ENCODE assay signal across 8 cellular contexts in genomic region chr17:3911271-3912053, GRCh38.
A peak's percentile ranks its signal among the peaks of the same experiment; 100 is the strongest.
DNase-seq lines count a peak whose midpoint lies in the region; ATAC-seq and TF ChIP-seq lines count a peak whose summit lies in the region.

No MANE protein-coding gene starts in this region.

- TF ChIP-seq CTCF in nephron (IDR thresholded peaks at IDR 0.05; ENCODE audit: unreplicated experiment in 3 of 3), result no peak

- peak; percentile 24 for TF ChIP-seq POLR2A in GM18505 (IDR thresholded peaks at IDR 0.05; ENCODE audit: borderline replicate concordance, extremely low read depth, insufficient read depth, insufficient read length)

- DNase-seq in HEK293T (ENCODE audit: extremely low spot score) (no peak), NCI-H2171 (lab: John Stamatoyannopoulos, UW) (peak; percentile 82), caudate nucleus (lab: John Stamatoyannopoulos, UW) (no peak), NCI-H1105 (lab: John Stamatoyannopoulos, UW) (no peak), NCI-H1092 (lab: John Stamatoyannopoulos, UW) (no peak)
- peak; percentile 74 for DNase-seq in activated T-cell treated with anti-CD3 and anti-CD28 coated beads, Interleukin-2, amount 50 U/mL, for 24 hours

- CTCF ChIA-PET in HEK293T (lab: Yijun Ruan, JAX), result no interaction called here

- no peaks in the 10 kb centered on the region for H3K27me3 Mint-ChIP-seq in activated T-cell treated with anti-CD3 and anti-CD28 coated beads, Interleukin-2, amount 50 U/mL, for 24 hours
- H3K27me3 Mint-ChIP-seq in nephron (ENCODE audit: low read depth), result peaks cover 10% of the 10 kb centered on the region

- H3K9me3 Mint-ChIP-seq in activated T-cell treated with anti-CD3 and anti-CD28 coated beads, Interleukin-2, amount 50 U/mL, for 24 hours, result no peaks in the 10 kb centered on the region
- H3K9me3 Mint-ChIP-seq in nephron, result no peaks in the 10 kb centered on the region

- no peaks in the 10 kb centered on the region for H3K36me3 Mint-ChIP-seq in activated T-cell treated with anti-CD3 and anti-CD28 coated beads, Interleukin-2, amount 50 U/mL, for 24 hours (ENCODE audit: low read depth)
- H3K36me3 Mint-ChIP-seq in nephron (ENCODE audit: low read depth), result no peaks in the 10 kb centered on the region

- POLR2A ChIA-PET in HEK293T (lab: Yijun Ruan, JAX), result no interaction called here

- H3K4me3 Mint-ChIP-seq in activated T-cell treated with anti-CD3 and anti-CD28 coated beads, Interleukin-2, amount 50 U/mL, for 24 hours, result peak overlapping the region; percentile 63
- H3K4me3 Mint-ChIP-seq in nephron, result no peak overlapping the region

- H3K4me1 Mint-ChIP-seq in activated T-cell treated with anti-CD3 and anti-CD28 coated beads, Interleukin-2, amount 50 U/mL, for 24 hours (ENCODE audit: low read depth), result peaks cover 39% of the 10 kb centered on the region
- peaks cover 11% of the 10 kb centered on the region for H3K4me1 Mint-ChIP-seq in nephron

- ATAC-seq in GM18505 (IDR thresholded peaks at IDR 0.05; ENCODE audit: unreplicated experiment), result peak; percentile 50

- H3K27ac ChIP-seq in caudate nucleus (ENCODE audit: low read depth, low read length), result no peak overlapping the region

- peak overlapping the region; percentile 84 for H3K27ac Mint-ChIP-seq in activated T-cell treated with anti-CD3 and anti-CD28 coated beads, Interleukin-2, amount 50 U/mL, for 24 hours
- H3K27ac Mint-ChIP-seq in nephron, result peak overlapping the region in 2 of 3 experiments; percentile 45 to 73

TF ChIP-seq in HEK293T, 16 proteins besides CTCF, POLR2A, EP300 and RAD21:
- TF ChIP-seq PKNOX1 (IDR thresholded peaks at IDR 0.05), result peak; percentile 81
- no peak for TF ChIP-seq HDGF (IDR thresholded peaks at IDR 0.05; ENCODE audit: borderline replicate concordance)
- no peak for TF ChIP-seq ZNF384 (IDR thresholded peaks at IDR 0.05)
- no peak for TF ChIP-seq FOXA1 (IDR thresholded peaks at IDR 0.05)

Comparison
In these comparisons a context has a peak if more than half of its experiments do, and no peak if none do; other contexts are left out.
1. DNase-seq: peak in NCI-H2171 (single experiment) and activated T-cell treated with anti-CD3 and anti-CD28 coated beads, Interleukin-2, amount 50 U/mL, for 24 hours (single experiment); none in HEK293T (single experiment), caudate nucleus (0 of 61), NCI-H1105 (single experiment) and NCI-H1092 (single experiment).